2 cellular contexts compared by ENCODE assay signal in the genomic region with DNA sequence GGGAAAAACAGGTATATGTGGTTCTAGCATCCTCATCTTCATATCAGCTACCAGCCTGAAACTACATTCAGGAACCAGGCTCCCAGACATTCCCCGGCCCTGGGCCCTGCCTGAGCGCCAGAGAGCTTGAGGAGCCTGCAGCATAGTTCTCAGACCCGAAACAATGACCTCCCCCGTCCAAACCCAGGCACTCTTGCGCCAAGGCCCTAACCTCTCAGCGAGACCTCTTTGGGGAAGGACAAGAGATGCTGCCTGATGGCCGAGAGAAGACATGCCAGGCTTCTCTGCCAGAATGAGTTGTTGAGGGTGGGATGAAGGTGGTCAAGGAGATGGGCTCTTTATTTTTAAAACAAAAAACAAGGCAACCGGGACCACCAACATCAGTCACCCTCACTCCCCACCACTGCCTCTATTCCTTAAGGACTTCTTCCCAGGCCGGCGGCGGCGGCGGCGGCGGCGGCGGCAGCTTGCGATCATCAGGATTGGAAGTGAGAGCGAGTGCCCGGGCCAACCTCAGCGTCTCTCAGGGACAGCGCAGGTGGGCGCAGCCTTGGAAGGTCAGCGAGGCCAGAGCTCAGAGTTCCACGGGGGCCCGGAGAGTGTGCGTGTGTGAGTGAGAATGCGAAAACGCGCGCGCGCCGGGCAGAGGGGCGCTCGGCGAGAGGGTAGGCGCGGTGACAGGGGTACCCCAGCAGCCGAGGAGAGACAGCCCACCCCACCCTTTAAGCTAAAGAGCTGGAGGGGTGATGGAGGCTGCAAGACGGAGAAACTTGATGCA.
TF ChIP-seq lines count a peak whose summit lies in the region.

No MANE protein-coding gene starts in this region.

TF ChIP-seq in A549, 52 proteins besides CTCF, POLR2A, EP300 and RAD21 (continued from another document):
- TF ChIP-seq NFE2L2 (conservative IDR thresholded peaks at IDR 0.05; ENCODE audit: low read length) = no peak
- no peak for TF ChIP-seq CBX8 (IDR thresholded peaks at IDR 0.05)

TF ChIP-seq in HEK293, 187 proteins besides CTCF, POLR2A, EP300 and RAD21 (continued from another document):
- TF ChIP-seq, protein P1, sequence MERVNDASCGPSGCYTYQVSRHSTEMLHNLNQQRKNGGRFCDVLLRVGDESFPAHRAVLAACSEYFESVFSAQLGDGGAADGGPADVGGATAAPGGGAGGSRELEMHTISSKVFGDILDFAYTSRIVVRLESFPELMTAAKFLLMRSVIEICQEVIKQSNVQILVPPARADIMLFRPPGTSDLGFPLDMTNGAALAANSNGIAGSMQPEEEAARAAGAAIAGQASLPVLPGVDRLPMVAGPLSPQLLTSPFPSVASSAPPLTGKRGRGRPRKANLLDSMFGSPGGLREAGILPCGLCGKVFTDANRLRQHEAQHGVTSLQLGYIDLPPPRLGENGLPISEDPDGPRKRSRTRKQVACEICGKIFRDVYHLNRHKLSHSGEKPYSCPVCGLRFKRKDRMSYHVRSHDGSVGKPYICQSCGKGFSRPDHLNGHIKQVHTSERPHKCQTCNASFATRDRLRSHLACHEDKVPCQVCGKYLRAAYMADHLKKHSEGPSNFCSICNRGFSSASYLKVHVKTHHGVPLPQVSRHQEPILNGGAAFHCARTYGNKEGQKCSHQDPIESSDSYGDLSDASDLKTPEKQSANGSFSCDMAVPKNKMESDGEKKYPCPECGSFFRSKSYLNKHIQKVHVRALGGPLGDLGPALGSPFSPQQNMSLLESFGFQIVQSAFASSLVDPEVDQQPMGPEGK (tag by site-specific recombination; IDR thresholded peaks at IDR 0.05) = peak; percentile 3; the same call in 1 of the 2 replicates
TF ChIP-seq in HEK293: peak in this region for 3.
